In genomic region chr15:45616901-45617323, GRCh38 we compare ENCODE assay signal across 1 cellular context.
TF ChIP-seq lines count a peak whose summit lies in the region.

No MANE protein-coding gene starts in this region.

TF ChIP-seq in IMR-90, 13 proteins besides CTCF, POLR2A, EP300 and RAD21:
- TF ChIP-seq MAFK (IDR thresholded peaks at IDR 0.05; ENCODE audit: low read depth, low read length), result no peak
- no peak for TF ChIP-seq RFX5 (IDR thresholded peaks at IDR 0.05; ENCODE audit: low read depth, low read length)
- no peak for TF ChIP-seq MXI1 (IDR thresholded peaks at IDR 0.05; ENCODE audit: borderline replicate concordance, low read depth, low read length)
- no peak for TF ChIP-seq CHD1 (IDR thresholded peaks at IDR 0.05; ENCODE audit: low read depth, low read length)
TF ChIP-seq in IMR-90: peak in this region for 0.
